In genomic region chr16:50664270-50664669, GRCh38 we compare ENCODE assay signal across 13 cellular contexts. TPM values are rescaled to one million over a fixed set of nuclear protein-coding genes. Genes with fewer than 3 reads are reported as not detected.
"Had no signal": no experiment of that assay in that cellular context is flagged by ENCODE, and none has a peak within 500 bp of the region (broad histone marks: within the 10 kb centered on the region; RNA-seq: fewer than 3 reads in every experiment).

No MANE protein-coding gene starts in this region.

- H3K36me3 Mint-ChIP-seq: type B pancreatic cell had no signal

- H3K4me1 ChIP-seq: prostate gland had no signal

- H3K27me3 ChIP-seq: sigmoid colon had no signal

- H3K9me3 Mint-ChIP-seq: type B pancreatic cell had no signal

- H3K4me3 ChIP-seq: SK-N-MC had no signal

- ATAC-seq: activated CD4-positive, CD25-positive, alpha-beta regulatory T cell treated with anti-CD3 and anti-CD28 coated beads, Interleukin-2, amount 50 U/mL, for 24 hours; esophagus mucosa had no signal

- H3K27ac Mint-ChIP-seq: type B pancreatic cell had no signal

- DNase-seq: activated effector memory CD4-positive, alpha-beta T cell treated with Interleukin-2 at 50 U/mL for 16 hours; glutamatergic neuron; left colon; midbrain; stimulated activated CD4-positive, alpha-beta T cell treated with anti-CD3 and anti-CD28 coated beads, Interleukin-2, amount 100 ng/mL, for 48 hours; stimulated activated naive CD4-positive, alpha-beta T cell treated with Interleukin-2 at 50 U/mL for 16 hours had no signal

- H3K27ac ChIP-seq: prostate gland, SK-N-MC had no signal

- H3K9me3 ChIP-seq: prostate gland, sigmoid colon had no signal

- H3K27me3 Mint-ChIP-seq: type B pancreatic cell had no signal

- H3K36me3 ChIP-seq: prostate gland, sigmoid colon had no signal

RNA-seq across cellular contexts. Expression of gene SNX20, which starts 16.8 kb away (rescaled TPM):
- total RNA-seq: astrocyte had no signal

RNA-seq across cellular contexts. Expression of gene NOD2, which starts 29.1 kb away (rescaled TPM):
- total RNA-seq: astrocyte had no signal
